In genomic region chr6:105810105-105810921, GRCh38 we compare ENCODE assay signal across 8 cellular contexts.
DNase-seq lines count a peak whose midpoint lies in the region; ATAC-seq and TF ChIP-seq lines count a peak whose summit lies in the region.

No MANE protein-coding gene starts in this region.

- DNase-seq in GF-D8 (lab: John Stamatoyannopoulos, UW) (peak; percentile 92), HFFc6 (peak; percentile 90), NCI-H446 treated with DMSO at 0.1 percent for 48 hours (lab: John Stamatoyannopoulos, UW) (peak; percentile 31), iris pigment epithelial cell (ENCODE audit: low read depth) (peak; percentile 88), NCI-H1436 treated with DMSO at 0.1 percent for 48 hours (lab: John Stamatoyannopoulos, UW) (no peak)
- peak; percentile 36 for DNase-seq in activated T-helper 9 cell treated with anti-CD3 and anti-CD28 coated beads, Interleukin-2, amount 50 U/mL, for 16 hours (ENCODE audit: low read depth)
- peak; percentile 25 to 64 for DNase-seq in stimulated activated CD8-positive, alpha-beta memory T cell treated with anti-CD3 and anti-CD28 coated beads, Interleukin-7, amount 100 ng/mL, for 48 hours (ENCODE audit: extremely low read depth in 1 of 2, low read depth in 1 of 2)

- peak overlapping the region; percentile 80 for H3K4me3 Mint-ChIP-seq in HFFc6

- peaks cover 5% of the 10 kb centered on the region; the same call in 1 of the 2 replicates for H3K36me3 Mint-ChIP-seq in HFFc6 (ENCODE audit: low read depth)

- H3K27me3 Mint-ChIP-seq in HFFc6 (ENCODE audit: insufficient read depth) = no peaks in the 10 kb centered on the region; the same call in 1 of the 2 replicates

- no peak for TF ChIP-seq CTCF in HFFc6 (IDR thresholded peaks at IDR 0.05)

- peaks cover 45% of the 10 kb centered on the region for H3K4me1 Mint-ChIP-seq in HFFc6 (ENCODE audit: low read depth)

- H3K27ac Mint-ChIP-seq in HFFc6 = peak overlapping the region; percentile 90

- ATAC-seq in HG03457 (IDR thresholded peaks at IDR 0.05; ENCODE audit: unreplicated experiment) = no peak

- H3K9me3 Mint-ChIP-seq in HFFc6 = no peaks in the 10 kb centered on the region
